ENCODE assay signal across 16 cellular contexts in genomic region chr3:40464339-40465110, GRCh38. TPM values are rescaled to one million over a fixed set of nuclear protein-coding genes. Genes with fewer than 3 reads are reported as not detected.
DNase-seq lines count a peak whose midpoint lies in the region; ATAC-seq, FAIRE-seq and TF ChIP-seq lines count a peak whose summit lies in the region.
"Had no signal": no experiment of that assay in that cellular context is flagged by ENCODE, and none has a peak within 500 bp of the region (broad histone marks: within the 10 kb centered on the region; RNA-seq: fewer than 3 reads in every experiment).

No MANE protein-coding gene starts in this region.

- H3K36me3 Mint-ChIP-seq in activated T-cell treated with anti-CD3 and anti-CD28 coated beads, Interleukin-2, amount 50 U/mL, for 72 hours (ENCODE audit: insufficient read depth in 2 of 2), result peaks cover 7 to 37% of the 10 kb centered on the region in 2 donors
- peaks cover 48% of the 10 kb centered on the region for H3K36me3 Mint-ChIP-seq in T-cell
- H3K36me3 Mint-ChIP-seq in stimulated activated naive B cell treated with anti-CD40 and anti-IgM and Interleukin-4, amounts not matched to agents 10 μg/mL and 1 μg/mL and 100 μg/mL, for 72 hours, result peaks cover 50 to 63% of the 10 kb centered on the region in 2 donors

- no peak for DNase-seq in activated T-cell treated with anti-CD3 and anti-CD28 coated beads, Interleukin-2, amount 50 U/mL, for 72 hours
- no peak for DNase-seq in activated T-cell treated with anti-CD3 and anti-CD28 coated beads, Interleukin-2, amount 50 U/mL, for 48 hours
- peak in 21 of 34 experiments; percentile 7 to 42 (median 22) for DNase-seq in T-cell
- DNase-seq in GM12878 (ENCODE audit: low read depth, low spot score), result no peak
- no peak for DNase-seq in stimulated activated naive B cell treated with anti-CD40 and anti-IgM and Interleukin-4, amounts not matched to agents 10 μg/mL and 1 μg/mL and 100 μg/mL, for 72 hours
- no peak for DNase-seq in NCI-H1930 (lab: John Stamatoyannopoulos, UW)
- DNase-seq in left ventricle myocardium superior, result no peak
- DNase-seq: aorta; heart left ventricle; MG63; NCI-H524; nucleus accumbens; SIG-M5; stimulated activated CD4-positive, alpha-beta T cell treated with anti-CD3 and anti-CD28 coated beads, Interleukin-12 subunit alpha, Interleukin-12 subunit beta, amount 100 ng/mL, for 4 hours had no signal

- no peak overlapping the region for H3K9ac ChIP-seq in GM12878 (ENCODE audit: control insufficient read depth, insufficient read depth, low read length)

- no peak for TF ChIP-seq RAD21 in GM12878 (IDR thresholded peaks at IDR 0.05; ENCODE audit: insufficient read depth, low read depth, low read length)

- SMC1A ChIA-PET in GM12878 (lab: Charles Lee; ENCODE audit: uncharacterized antibody, unreplicated experiment), result interaction anchor here (1.7 kb wide), 1 partner anchor 14 kb away, joined by 3 read pairs; no protein-coding TSS in a partner anchor

- 42% methylated on average over 8 of the region's 9 CpGs for WGBS in GM12878 (ENCODE audit: insufficient coverage, insufficient replicate concordance, low lambda C conversion rate, missing lambda C conversion rate)

- peaks cover 6% of the 10 kb centered on the region for H3K79me2 ChIP-seq in GM12878 (ENCODE audit: control insufficient read depth, insufficient read depth, low read length)

- no peak overlapping the region for H3K27ac ChIP-seq in GM12878 (ENCODE audit: control insufficient read depth, insufficient read depth)
- H3K27ac ChIP-seq: heart left ventricle had no signal

- H3K27me3 Mint-ChIP-seq in activated T-cell treated with anti-CD3 and anti-CD28 coated beads, Interleukin-2, amount 50 U/mL, for 72 hours (ENCODE audit: low read depth), result no peaks in the 10 kb centered on the region
- H3K27me3 Mint-ChIP-seq in T-cell, result no peaks in the 10 kb centered on the region
- H3K27me3 Mint-ChIP-seq in stimulated activated naive B cell treated with anti-CD40 and anti-IgM and Interleukin-4, amounts not matched to agents 10 μg/mL and 1 μg/mL and 100 μg/mL, for 72 hours, result no peaks in the 10 kb centered on the region

- H2AFZ ChIP-seq in GM12878 (ENCODE audit: control insufficient read depth, low read depth, low read length), result no peak overlapping the region

- H3K27me3 ChIP-seq in GM12878 (replicated peaks in 1 of 2; ENCODE audit: control insufficient read depth in 2 of 2, insufficient read depth in 2 of 2, low read length in 1 of 2), result no peaks in the 10 kb centered on the region
- H3K27me3 ChIP-seq: heart left ventricle, MG63 had no signal

- H3K9me3 ChIP-seq in GM12878 (replicated peaks; ENCODE audit: control insufficient read depth, insufficient read depth, low read length), result no peaks in the 10 kb centered on the region
- H3K9me3 ChIP-seq: heart left ventricle, MG63 had no signal

- no peaks in the 10 kb centered on the region for H3K4me1 ChIP-seq in GM12878 (ENCODE audit: control insufficient read depth, insufficient read depth, low read length)

- H4K20me1 ChIP-seq in GM12878 (ENCODE audit: control insufficient read depth, insufficient read depth), result no peaks in the 10 kb centered on the region

- no peak overlapping the region for H3K4me2 ChIP-seq in GM12878 (ENCODE audit: control insufficient read depth, insufficient read depth)

- in situ Hi-C loops in GM12878 (cut with MboI), result no loop called here

- no peak for TF ChIP-seq CTCF in GM12878 (IDR thresholded peaks at IDR 0.05 in 2 of 3, conservative IDR thresholded peaks at IDR 0.05 in 1 of 3; ENCODE audit: control insufficient read depth in 2 of 3, extremely low read depth in 1 of 3, insufficient read depth in 1 of 3, low read depth in 3 of 3, low read length in 3 of 3)

- RAD21 ChIA-PET in GM12878 (lab: Charles Lee; ENCODE audit: unreplicated experiment), result no interaction called here

- H3K9me3 Mint-ChIP-seq in activated T-cell treated with anti-CD3 and anti-CD28 coated beads, Interleukin-2, amount 50 U/mL, for 72 hours, result no peaks in the 10 kb centered on the region
- H3K9me3 Mint-ChIP-seq in T-cell, result no peaks in the 10 kb centered on the region
- no peaks in the 10 kb centered on the region for H3K9me3 Mint-ChIP-seq in stimulated activated naive B cell treated with anti-CD40 and anti-IgM and Interleukin-4, amounts not matched to agents 10 μg/mL and 1 μg/mL and 100 μg/mL, for 72 hours

- POLR2A ChIA-PET in T-cell (lab: Charles Lee) (interaction anchor here in 1 of 2 donors (1.4 kb wide), 1 partner anchor 13 kb away, joined by 5 read pairs; no protein-coding TSS in a partner anchor), GM12878 (lab: Charles Lee) (no interaction called here)

- CTCF ChIA-PET in T-cell (lab: Charles Lee), result interaction anchor here (0.6 to 1.3 kb wide), 3 partner anchors 10 to 136 kb away, joined by 3 to 4 read pairs (median 3); no protein-coding TSS in a partner anchor
- CTCF ChIA-PET in GM12878 (lab: Yijun Ruan, JAX), result no interaction called here

- no TSS peak for BruUV-seq in GM12878 (replicated peaks; lab: Mats Ljungman, UMichigan)

- TF ChIP-seq EP300 in GM12878 (IDR thresholded peaks at IDR 0.05; ENCODE audit: borderline replicate concordance in 1 of 2, control insufficient read depth in 1 of 2, low read depth in 2 of 2, low read length in 2 of 2), result no peak

- TF ChIP-seq POLR2A in GM12878 (IDR thresholded peaks at IDR 0.05; ENCODE audit: low read depth, low read length), result peak; percentile 40; the same call in 1 of the 2 replicates

- peaks cover 7 to 21% of the 10 kb centered on the region in 2 experiments for H3K36me3 ChIP-seq in GM12878 (ENCODE audit: control insufficient read depth in 2 of 2, insufficient read depth in 2 of 2, low read length in 1 of 2)

- no peak overlapping the region for H3K4me3 ChIP-seq in GM12878
- H3K4me3 ChIP-seq: heart left ventricle, MG63 had no signal

- no peak overlapping the region for H3K4me3 Mint-ChIP-seq in activated T-cell treated with anti-CD3 and anti-CD28 coated beads, Interleukin-2, amount 50 U/mL, for 72 hours
- peak overlapping the region in 1 of 3 donors; percentile 23 for H3K4me3 Mint-ChIP-seq in T-cell
- H3K4me3 Mint-ChIP-seq in stimulated activated naive B cell treated with anti-CD40 and anti-IgM and Interleukin-4, amounts not matched to agents 10 μg/mL and 1 μg/mL and 100 μg/mL, for 72 hours, result no peak overlapping the region

- H3K27ac Mint-ChIP-seq in activated T-cell treated with anti-CD3 and anti-CD28 coated beads, Interleukin-2, amount 50 U/mL, for 72 hours, result peak overlapping the region; percentile 77
- peak overlapping the region; percentile 55 to 74 for H3K27ac Mint-ChIP-seq in T-cell
- H3K27ac Mint-ChIP-seq in stimulated activated naive B cell treated with anti-CD40 and anti-IgM and Interleukin-4, amounts not matched to agents 10 μg/mL and 1 μg/mL and 100 μg/mL, for 72 hours, result peak overlapping the region; percentile 48

- peak; percentile 39 to 52 for ATAC-seq in activated T-cell treated with anti-CD3 and anti-CD28 coated beads, Interleukin-2, amount 50 U/mL, for 72 hours (replicated peaks in 1 of 2)
- ATAC-seq in T-cell (replicated peaks in 1 of 4) (peak; percentile 80 to 94 (median 88)), GM12878 (peak; percentile 7; the same call in 2 of the 3 replicates), GM18907 (IDR thresholded peaks at IDR 0.05; ENCODE audit: unreplicated experiment) (no peak), left ventricle myocardium superior (no peak)
- peak in 1 of 2 donors; percentile 33 for ATAC-seq in stimulated activated naive B cell treated with anti-CD40 and anti-IgM and Interleukin-4, amounts not matched to agents 10 μg/mL and 1 μg/mL and 100 μg/mL, for 72 hours (replicated peaks)
- ATAC-seq: heart left ventricle had no signal

- intact Hi-C loops in GM12878 (cut with micrococcal nuclease; ENCODE audit: unreplicated experiment), result no loop called here
- intact Hi-C loops in left ventricle myocardium superior (cut with micrococcal nuclease), result no loop called here

- no peak for FAIRE-seq in GM12878 (lab: Jason Lieb, UNC)
- FAIRE-seq: GM18507 had no signal

- peaks cover 33% of the 10 kb centered on the region for H3K4me1 Mint-ChIP-seq in activated T-cell treated with anti-CD3 and anti-CD28 coated beads, Interleukin-2, amount 50 U/mL, for 72 hours (ENCODE audit: low read depth)
- peaks cover 30 to 41% (median 39%) of the 10 kb centered on the region in 3 donors for H3K4me1 Mint-ChIP-seq in T-cell
- peaks cover 21 to 23% of the 10 kb centered on the region in 2 donors for H3K4me1 Mint-ChIP-seq in stimulated activated naive B cell treated with anti-CD40 and anti-IgM and Interleukin-4, amounts not matched to agents 10 μg/mL and 1 μg/mL and 100 μg/mL, for 72 hours

RNA-seq across cellular contexts. Expression of gene RPL14, which starts 7.4 kb away (rescaled TPM):
- total RNA-seq in activated T-cell treated with anti-CD3 and anti-CD28 coated beads, Interleukin-2, amount 50 U/mL, for 72 hours, result 1,000 to 10,000 TPM; 2,782 to 3,093 TPM
- total RNA-seq in T-cell, result 1,000 to 10,000 TPM; 2,898 to 3,980 (median 3,701) TPM
- 117 and 124 TPM in 2 replicates for total RNA-seq in GM12878 (2013; cell fraction: nucleolus; rRNA removed)
- 586 and 696 TPM in 2 replicates for total RNA-seq in GM12878 (2014; rRNA removed)
- 1,267 and 1,271 TPM in 2 replicates for total RNA-seq in GM12878 (2014; rRNA removed; fragmentation: Illumina TruSeq; extraction: Trizol)
- 3,008 and 3,127 TPM in 2 replicates for total RNA-seq in GM12878 (2021)
- 1,015 TPM for polyA plus RNA-seq in GM12878 (2011; ENCODE audit: low read depth)
- polyA plus RNA-seq in GM12878 (2011; rRNA removed), result 530 and 533 TPM in 2 replicates
- polyA plus RNA-seq in GM12878 (2011; cell fraction: cytosol; rRNA removed), result 370 and 403 TPM in 2 replicates
- 174 and 184 TPM in 2 replicates for polyA plus RNA-seq in GM12878 (2011; cell fraction: nucleus; rRNA removed)
- 1,938 and 2,288 TPM in 2 replicates for polyA plus RNA-seq in GM12878 (2012)
- 1,545 and 1,707 TPM in 2 replicates for polyA plus RNA-seq in GM12878 (2014; fragmentation: Illumina TruSeq; extraction: Trizol)
- 1,000 to 10,000 TPM; 1,643 to 2,149 TPM for polyA plus RNA-seq in GM12878 (2014; fragmentation: Nextera tagmentation; extraction: Ambion mirVana)
- polyA plus RNA-seq in GM12878 (2014; rRNA removed), result 927 and 1,005 TPM in 2 replicates
- 100 to 1,000 TPM; 806 to 849 TPM for polyA plus RNA-seq in GM12878 (2016; fragmentation: Nextera tagmentation; extraction: Ambion mirVana)
- polyA minus RNA-seq in GM12878 (2011; rRNA and poly(A)+ RNA removed), result 216 and 280 TPM in 2 replicates
- polyA minus RNA-seq in GM12878 (2011; cell fraction: cytosol; rRNA and poly(A)+ RNA removed), result 447 and 470 TPM in 2 replicates
- 71.4 and 87.4 TPM in 2 replicates for polyA minus RNA-seq in GM12878 (2011; cell fraction: nucleus; rRNA and poly(A)+ RNA removed)
- total RNA-seq in left ventricle myocardium superior, result 1,099 TPM

RNA-seq across cellular contexts. Expression of gene ZNF619, which starts 12.4 kb away (rescaled TPM):
- total RNA-seq in activated T-cell treated with anti-CD3 and anti-CD28 coated beads, Interleukin-2, amount 50 U/mL, for 72 hours, result 1 to 10 TPM; 9.6 to 9.8 TPM
- total RNA-seq in T-cell, result 10 to 100 TPM in 3 of 5 donors, 1 to 10 TPM in 2; 7.3 to 12.2 (median 11.2) TPM
- 21.4 and 24.7 TPM in 2 replicates for total RNA-seq in GM12878 (2013; cell fraction: nucleolus; rRNA removed)
- 3.7 and 4.2 TPM in 2 replicates for total RNA-seq in GM12878 (2014; rRNA removed)
- 3.8 and 4.1 TPM in 2 replicates for total RNA-seq in GM12878 (2014; rRNA removed; fragmentation: Illumina TruSeq; extraction: Trizol)
- 5.9 and 7.5 TPM in 2 replicates for total RNA-seq in GM12878 (2021)
- polyA plus RNA-seq in GM12878 (2011; ENCODE audit: low read depth), result 1.7 TPM
- 5.3 and 5.4 TPM in 2 replicates for polyA plus RNA-seq in GM12878 (2011; rRNA removed)
- 3.3 and 4.0 TPM in 2 replicates for polyA plus RNA-seq in GM12878 (2011; cell fraction: cytosol; rRNA removed)
- 3.2 and 4.6 TPM in 2 replicates for polyA plus RNA-seq in GM12878 (2011; cell fraction: nucleus; rRNA removed)
- polyA plus RNA-seq in GM12878 (2012), result 1.6 and 2.2 TPM in 2 replicates
- 3.9 and 4.8 TPM in 2 replicates for polyA plus RNA-seq in GM12878 (2014; fragmentation: Illumina TruSeq; extraction: Trizol)
- under 1 TPM; 0.42 to 0.89 TPM for polyA plus RNA-seq in GM12878 (2014; fragmentation: Nextera tagmentation; extraction: Ambion mirVana)
- polyA plus RNA-seq in GM12878 (2014; rRNA removed), result 3.7 TPM in 2 replicates
- polyA plus RNA-seq in GM12878 (2016; fragmentation: Nextera tagmentation; extraction: Ambion mirVana), result 1 to 10 TPM; 2.6 to 2.7 TPM
- polyA minus RNA-seq in GM12878 (2011; rRNA and poly(A)+ RNA removed), result 9.1 and 11.4 TPM in 2 replicates
- polyA minus RNA-seq in GM12878 (2011; cell fraction: cytosol; rRNA and poly(A)+ RNA removed), result 2.0 and 2.4 TPM in 2 replicates
- 3.4 and 5.5 TPM in 2 replicates for polyA minus RNA-seq in GM12878 (2011; cell fraction: nucleus; rRNA and poly(A)+ RNA removed)
- 4.3 TPM for total RNA-seq in left ventricle myocardium superior

RNA-seq across cellular contexts. Expression of gene ZNF620, which starts 41.3 kb away (rescaled TPM):
- 1 to 10 TPM; 5.8 to 7.4 TPM for total RNA-seq in activated T-cell treated with anti-CD3 and anti-CD28 coated beads, Interleukin-2, amount 50 U/mL, for 72 hours
- 1 to 10 TPM; 2.0 to 3.1 (median 3.1) TPM for total RNA-seq in T-cell
- total RNA-seq in GM12878 (2013; cell fraction: nucleolus; rRNA removed), result 7.1 and 8.1 TPM in 2 replicates
- 1.7 and 2.6 TPM in 2 replicates for total RNA-seq in GM12878 (2014; rRNA removed)
- total RNA-seq in GM12878 (2014; rRNA removed; fragmentation: Illumina TruSeq; extraction: Trizol), result 4.3 TPM in 2 replicates
- 2.9 and 3.4 TPM in 2 replicates for total RNA-seq in GM12878 (2021)
- 1.3 TPM for polyA plus RNA-seq in GM12878 (2011; ENCODE audit: low read depth)
- 1.3 and 1.7 TPM in 2 replicates for polyA plus RNA-seq in GM12878 (2011; rRNA removed)
- polyA plus RNA-seq in GM12878 (2011; cell fraction: cytosol; rRNA removed), result 0.88 and 1.5 TPM in 2 replicates
- 1.0 and 1.5 TPM in 2 replicates for polyA plus RNA-seq in GM12878 (2011; cell fraction: nucleus; rRNA removed)
- polyA plus RNA-seq in GM12878 (2012), result 0.94 and 1.1 TPM in 2 replicates
- polyA plus RNA-seq in GM12878 (2014; fragmentation: Illumina TruSeq; extraction: Trizol), result 2.1 and 3.5 TPM in 2 replicates
- polyA plus RNA-seq in GM12878 (2014; fragmentation: Nextera tagmentation; extraction: Ambion mirVana), result 1 to 10 TPM; 1.3 to 1.7 TPM
- polyA plus RNA-seq in GM12878 (2014; rRNA removed), result 2.4 and 3.2 TPM in 2 replicates
- polyA plus RNA-seq in GM12878 (2016; fragmentation: Nextera tagmentation; extraction: Ambion mirVana), result 1 to 10 TPM; 2.4 to 3.8 TPM
- 1.8 and 2.1 TPM in 2 replicates for polyA minus RNA-seq in GM12878 (2011; rRNA and poly(A)+ RNA removed)
- polyA minus RNA-seq in GM12878 (2011; cell fraction: cytosol; rRNA and poly(A)+ RNA removed), result 0.80 and 2.0 TPM in 2 replicates
- 0.48 and 0.77 TPM in 2 replicates for polyA minus RNA-seq in GM12878 (2011; cell fraction: nucleus; rRNA and poly(A)+ RNA removed)
- total RNA-seq in left ventricle myocardium superior, result 1.7 TPM

Comparison
In these comparisons a context has a peak if more than half of its experiments do, and no peak if none do; other contexts are left out.
1. ATAC-seq: peak in activated T-cell treated with anti-CD3 and anti-CD28 coated beads, Interleukin-2, amount 50 U/mL, for 72 hours (2 of 2), T-cell (4 of 4) and GM12878 (single experiment); none in GM18907 (single experiment) and left ventricle myocardium superior (single experiment).
2. DNase-seq: peak in T-cell (21 of 34); none in activated T-cell treated with anti-CD3 and anti-CD28 coated beads, Interleukin-2, amount 50 U/mL, for 72 hours (0 of 2), activated T-cell treated with anti-CD3 and anti-CD28 coated beads, Interleukin-2, amount 50 U/mL, for 48 hours (0 of 2), GM12878 (single experiment), stimulated activated naive B cell treated with anti-CD40 and anti-IgM and Interleukin-4, amounts not matched to agents 10 μg/mL and 1 μg/mL and 100 μg/mL, for 72 hours (single experiment), NCI-H1930 (0 of 2) and left ventricle myocardium superior (single experiment).
3. Peak in every context shown above with its lines, with median percentiles within 50 percentile points of each other: H3K27ac Mint-ChIP-seq.